In genomic region chr1:224644553-224645154, GRCh38 we compare ENCODE assay signal across 8 cellular contexts. TPM values are rescaled to one million over a fixed set of nuclear protein-coding genes. Genes with fewer than 3 reads are reported as not detected.
DNase-seq lines count a peak whose midpoint lies in the region; ATAC-seq and TF ChIP-seq lines count a peak whose summit lies in the region.

No MANE protein-coding gene starts in this region.

- H3K27ac ChIP-seq in RWPE1 (no peak overlapping the region), gastroesophageal sphincter (no peak overlapping the region)

- H3K27me3 Mint-ChIP-seq in activated T-helper 1 cell treated with anti-CD3 and anti-CD28 coated beads, Interleukin-12 subunit alpha, Interleukin-12 subunit beta, Interleukin-2, Interleukin-4 antibody, amounts not matched to agents 30 ng/mL and 10 ng/mL and 1 ng/mL, durations not matched to agents 14 hours and 24 hours and 36 hours (ENCODE audit: insufficient read depth), result peaks cover 7% of the 10 kb centered on the region
- H3K27me3 Mint-ChIP-seq in progenitor cell of endocrine pancreas, result peaks cover 14% of the 10 kb centered on the region

- no peak overlapping the region for H3K4me3 Mint-ChIP-seq in activated T-helper 1 cell treated with anti-CD3 and anti-CD28 coated beads, Interleukin-12 subunit alpha, Interleukin-12 subunit beta, Interleukin-2, Interleukin-4 antibody, amounts not matched to agents 30 ng/mL and 10 ng/mL and 1 ng/mL, durations not matched to agents 14 hours and 24 hours and 36 hours
- no peak overlapping the region for H3K4me3 Mint-ChIP-seq in progenitor cell of endocrine pancreas (ENCODE audit: low read depth)

- intact Hi-C loops in activated T-helper 1 cell treated with anti-CD3 and anti-CD28 coated beads, Interleukin-12 subunit alpha, Interleukin-12 subunit beta, Interleukin-2, Interleukin-4 antibody, amounts not matched to agents 30 ng/mL and 10 ng/mL and 1 ng/mL, durations not matched to agents 14 hours and 24 hours and 36 hours (cut with micrococcal nuclease), result loop anchor here (1.0 kb wide), 3 partner anchors 131 to 278 kb away; no protein-coding TSS in a partner anchor

- no peaks in the 10 kb centered on the region for H3K4me1 ChIP-seq in gastroesophageal sphincter

- H3K27me3 ChIP-seq in gastroesophageal sphincter, result no peaks in the 10 kb centered on the region

- H3K9me3 Mint-ChIP-seq in activated T-helper 1 cell treated with anti-CD3 and anti-CD28 coated beads, Interleukin-12 subunit alpha, Interleukin-12 subunit beta, Interleukin-2, Interleukin-4 antibody, amounts not matched to agents 30 ng/mL and 10 ng/mL and 1 ng/mL, durations not matched to agents 14 hours and 24 hours and 36 hours, result no peaks in the 10 kb centered on the region
- H3K9me3 Mint-ChIP-seq in progenitor cell of endocrine pancreas (ENCODE audit: low read depth), result no peaks in the 10 kb centered on the region

- no peaks in the 10 kb centered on the region for H3K36me3 Mint-ChIP-seq in activated T-helper 1 cell treated with anti-CD3 and anti-CD28 coated beads, Interleukin-12 subunit alpha, Interleukin-12 subunit beta, Interleukin-2, Interleukin-4 antibody, amounts not matched to agents 30 ng/mL and 10 ng/mL and 1 ng/mL, durations not matched to agents 14 hours and 24 hours and 36 hours (ENCODE audit: low read depth)
- no peaks in the 10 kb centered on the region for H3K36me3 Mint-ChIP-seq in progenitor cell of endocrine pancreas (ENCODE audit: insufficient read depth)

- H3K27ac Mint-ChIP-seq in activated T-helper 1 cell treated with anti-CD3 and anti-CD28 coated beads, Interleukin-12 subunit alpha, Interleukin-12 subunit beta, Interleukin-2, Interleukin-4 antibody, amounts not matched to agents 30 ng/mL and 10 ng/mL and 1 ng/mL, durations not matched to agents 14 hours and 24 hours and 36 hours, result no peak overlapping the region
- no peak overlapping the region for H3K27ac Mint-ChIP-seq in progenitor cell of endocrine pancreas

- DNase-seq in COLO668 (lab: John Stamatoyannopoulos, UW; ENCODE audit: unreplicated experiment) (peak; percentile 57), HT-29 (ENCODE audit: low spot score) (peak; percentile 71), RWPE1 (ENCODE audit: low spot score) (peak; percentile 54), progenitor cell of endocrine pancreas (ENCODE audit: low spot score, unreplicated experiment) (peak; percentile 50), epidermal melanocyte (ENCODE audit: insufficient read length, low spot score) (no peak)
- peak; percentile 48 for DNase-seq in activated T-helper 1 cell treated with anti-CD3 and anti-CD28 coated beads, Interleukin-12 subunit alpha, Interleukin-12 subunit beta, Interleukin-2, Interleukin-4 antibody, amounts not matched to agents 30 ng/mL and 10 ng/mL and 1 ng/mL, durations not matched to agents 14 hours and 24 hours and 36 hours (ENCODE audit: low spot score)

- no peaks in the 10 kb centered on the region for H3K36me3 ChIP-seq in gastroesophageal sphincter

- ATAC-seq in GM19372 (IDR thresholded peaks at IDR 0.05; ENCODE audit: low read depth, unreplicated experiment) (peak; percentile 79), gastroesophageal sphincter (peak; percentile 46)

- no peak overlapping the region for H3K4me3 ChIP-seq in gastroesophageal sphincter

- TF ChIP-seq CTCF in RWPE1 (conservative IDR thresholded peaks at IDR 0.05; ENCODE audit: low read depth), result peak; percentile 87
- peak; percentile 71 to 89 (median 81) for TF ChIP-seq CTCF in gastroesophageal sphincter (IDR thresholded peaks at IDR 0.05)
- TF ChIP-seq CTCF in progenitor cell of endocrine pancreas (IDR thresholded peaks at IDR 0.05; ENCODE audit: unreplicated experiment), result peak; percentile 85

- 36 to 41% methylated on average over 4 to 5 of the region's 5 CpGs for WGBS in gastroesophageal sphincter (ENCODE audit: low coverage in 1 of 2), 2 donors

- no peaks in the 10 kb centered on the region for H3K9me3 ChIP-seq in gastroesophageal sphincter

- no peak for TF ChIP-seq POLR2A in gastroesophageal sphincter (IDR thresholded peaks at IDR 0.05)

- TF ChIP-seq EP300 in gastroesophageal sphincter (IDR thresholded peaks at IDR 0.05), result no peak

- CTCF ChIA-PET in RWPE1 (lab: Yijun Ruan, JAX), result interaction anchor here (0.5 to 1.5 kb wide), 12 partner anchors 11 to 520 kb away, joined by 3 to 5 read pairs (median 3); no protein-coding TSS in a partner anchor

- no peaks in the 10 kb centered on the region for H3K4me1 Mint-ChIP-seq in activated T-helper 1 cell treated with anti-CD3 and anti-CD28 coated beads, Interleukin-12 subunit alpha, Interleukin-12 subunit beta, Interleukin-2, Interleukin-4 antibody, amounts not matched to agents 30 ng/mL and 10 ng/mL and 1 ng/mL, durations not matched to agents 14 hours and 24 hours and 36 hours (ENCODE audit: low read depth)
- peaks cover 5% of the 10 kb centered on the region for H3K4me1 Mint-ChIP-seq in progenitor cell of endocrine pancreas (ENCODE audit: low read depth)

- POLR2A ChIA-PET in RWPE1 (lab: Yijun Ruan, JAX; ENCODE audit: low non-redundant PET), result no interaction called here

RNA-seq across cellular contexts. Expression of gene CNIH3, which starts 28.5 kb away (rescaled TPM):
- 1.1 and 1.9 TPM in 2 replicates for total RNA-seq in HT-29 (2014; rRNA removed; shearing (Covaris generic))
- 0.96 and 1.4 TPM in 2 replicates for total RNA-seq in activated T-helper 1 cell treated with anti-CD3 and anti-CD28 coated beads, Interleukin-12 subunit alpha, Interleukin-12 subunit beta, Interleukin-2, Interleukin-4 antibody, amounts not matched to agents 30 ng/mL and 10 ng/mL and 1 ng/mL, durations not matched to agents 14 hours and 24 hours and 36 hours
- 1 to 10 TPM in 2 of 4 donors, under 1 TPM in 2; 0.81 to 2.2 (median 1.4) TPM for total RNA-seq in gastroesophageal sphincter
- total RNA-seq in progenitor cell of endocrine pancreas, result 3.2 and 3.7 TPM in 2 replicates
